In the genomic region with DNA sequence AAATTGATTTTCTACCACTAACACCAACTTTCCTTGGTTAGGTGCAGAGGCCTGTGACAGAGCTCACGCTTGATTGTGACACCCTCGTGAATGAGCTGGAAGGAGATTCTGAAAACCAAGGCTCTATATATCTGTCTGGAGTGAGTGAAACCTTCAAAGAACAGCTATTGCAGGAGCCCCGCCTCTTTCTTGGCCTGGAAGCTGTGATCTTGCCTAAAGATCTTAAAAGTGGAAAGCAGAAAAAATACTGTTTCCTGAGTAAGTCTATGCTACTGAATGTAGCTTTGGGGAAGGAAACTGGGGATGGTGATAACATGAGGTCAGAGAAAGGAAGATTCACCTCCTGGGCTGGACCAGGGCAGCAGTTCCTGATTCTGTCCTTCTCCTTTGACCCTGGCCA, we compare ENCODE assay signal across 10 cellular contexts. TPM values are rescaled to one million over a fixed set of nuclear protein-coding genes. Genes with fewer than 3 reads are reported as not detected.
DNase-seq lines count a peak whose midpoint lies in the region; ATAC-seq and TF ChIP-seq lines count a peak whose summit lies in the region.
"Had no signal": no experiment of that assay in that cellular context is flagged by ENCODE, and none has a peak within 500 bp of the region (broad histone marks: within the 10 kb centered on the region; RNA-seq: fewer than 3 reads in every experiment).

No MANE protein-coding gene starts in this region.

- peak; percentile 61 to 89 (median 73) for ATAC-seq in T-cell (replicated peaks in 1 of 4)
- peak; percentile 69 for ATAC-seq in stimulated activated naive CD8-positive, alpha-beta T cell treated with anti-CD3 and anti-CD28 coated beads, Interleukin-15, Interleukin-2, amounts not matched to agents 100 U/mL and 50 U/mL, for 24 hours

- H3K36me3 ChIP-seq in breast epithelium = no peaks in the 10 kb centered on the region

- TF ChIP-seq CTCF in MCF 10A (IDR thresholded peaks at IDR 0.05; ENCODE audit: unreplicated experiment) = no peak
- TF ChIP-seq CTCF in breast epithelium (IDR thresholded peaks at IDR 0.05) = no peak
- TF ChIP-seq CTCF in nephron progenitor cell (IDR thresholded peaks at IDR 0.05) = no peak

- H3K36me3 Mint-ChIP-seq in MCF 10A (ENCODE audit: insufficient read depth, unreplicated experiment) (peaks cover 29% of the 10 kb centered on the region), T-cell (no peaks in the 10 kb centered on the region), nephron progenitor cell (ENCODE audit: low read depth) (peaks cover 40% of the 10 kb centered on the region)

- H3K4me1 Mint-ChIP-seq in MCF 10A (ENCODE audit: insufficient read depth, unreplicated experiment) (peaks cover 5% of the 10 kb centered on the region), T-cell (peaks cover 22 to 24% (median 22%) of the 10 kb centered on the region in 3 donors), nephron progenitor cell (peaks cover 6% of the 10 kb centered on the region)

- peak overlapping the region; percentile 54 for H3K27ac Mint-ChIP-seq in MCF 10A (ENCODE audit: low read depth, unreplicated experiment)
- peak overlapping the region; percentile 85 to 89 for H3K27ac Mint-ChIP-seq in T-cell
- H3K27ac Mint-ChIP-seq in nephron progenitor cell = no peak overlapping the region

- DNase-seq in MCF 10A (ENCODE audit: unreplicated experiment) = no peak
- no peak for DNase-seq in breast epithelium (ENCODE audit: low spot score in 2 of 2)
- peak in 20 of 34 experiments; percentile 5 to 38 (median 13) for DNase-seq in T-cell
- DNase-seq in central memory CD4-positive, alpha-beta T cell = peak; percentile 11
- no peak for DNase-seq in stimulated activated naive CD8-positive, alpha-beta T cell treated with anti-CD3 and anti-CD28 coated beads, Interleukin-15, Interleukin-2, amounts not matched to agents 100 U/mL and 50 U/mL, for 24 hours
- DNase-seq in nephron progenitor cell = no peak
- DNase-seq in caudate nucleus (lab: John Stamatoyannopoulos, UW) = no peak
- DNase-seq in inferior parietal cortex (ENCODE audit: extremely low spot score) = no peak
- DNase-seq: DMS79 treated with DMSO at 0.1 percent for 48 hours, NCI-H1105 treated with DMSO at 0.1 percent for 48 hours had no signal

- H3K9me3 Mint-ChIP-seq in MCF 10A (ENCODE audit: unreplicated experiment) (no peaks in the 10 kb centered on the region), T-cell (no peaks in the 10 kb centered on the region), nephron progenitor cell (no peaks in the 10 kb centered on the region)

- H3K4me1 ChIP-seq in breast epithelium = no peaks in the 10 kb centered on the region

- no peak overlapping the region for H3K4me3 ChIP-seq in breast epithelium

- POLR2A ChIA-PET in MCF 10A (lab: Yijun Ruan, JAX) = no interaction called here
- POLR2A ChIA-PET in T-cell (lab: Charles Lee) = no interaction called here

- H3K27me3 ChIP-seq in breast epithelium = no peaks in the 10 kb centered on the region

- BruUV-seq in MCF 10A (replicated peaks; lab: Mats Ljungman, UMichigan) = no TSS peak

- H3K27ac ChIP-seq in breast epithelium = no peak overlapping the region
- no peak overlapping the region for H3K27ac ChIP-seq in caudate nucleus (ENCODE audit: low read depth, low read length)

- no peaks in the 10 kb centered on the region for H3K9me3 ChIP-seq in breast epithelium

- intact Hi-C loops in MCF 10A (cut with micrococcal nuclease) = no loop called here
- intact Hi-C loops in breast epithelium (cut with DNase I; ENCODE audit: low total_unique reads) = no loop called here

- H3K27me3 Mint-ChIP-seq in MCF 10A (ENCODE audit: insufficient read depth, unreplicated experiment) = no peaks in the 10 kb centered on the region
- H3K27me3 Mint-ChIP-seq in T-cell = no peaks in the 10 kb centered on the region
- no peaks in the 10 kb centered on the region for H3K27me3 Mint-ChIP-seq in nephron progenitor cell (ENCODE audit: low read depth, poor library complexity)

- TF ChIP-seq POLR2A in breast epithelium (IDR thresholded peaks at IDR 0.05) = no peak

- CTCF ChIA-PET in MCF 10A (lab: Yijun Ruan, JAX) (interaction anchor here (0.6 kb wide), 1 partner anchor 135 kb away, joined by 3 read pairs; no protein-coding TSS in a partner anchor), T-cell (lab: Charles Lee) (interaction anchor here in 1 of 2 donors (0.6 to 0.7 kb wide), 2 partner anchors 248 to 378 kb away, joined by 3 to 6 read pairs; no protein-coding TSS in a partner anchor)

- no peak overlapping the region for H3K4me3 Mint-ChIP-seq in MCF 10A (ENCODE audit: unreplicated experiment)
- H3K4me3 Mint-ChIP-seq in T-cell = peak overlapping the region in 2 of 3 donors; percentile 5 to 69
- no peak overlapping the region for H3K4me3 Mint-ChIP-seq in nephron progenitor cell

RNA-seq across cellular contexts. Expression of a gene that starts 38.3 kb away (rescaled TPM):
- 3.8 and 6.1 TPM in 2 replicates for total RNA-seq in MCF 10A (2022)
- 10 to 100 TPM in 1 of 3 donors, 1 to 10 TPM in 2; 4.8 to 13.2 (median 5.9) TPM for total RNA-seq in breast epithelium
- total RNA-seq in T-cell = 1 to 10 TPM in 1 of 5 donors, under 1 TPM in 4; 0.57 to 1.7 (median 0.89) TPM

RNA-seq across cellular contexts. Expression of a gene that starts 38.3 kb away (rescaled TPM):
- total RNA-seq in MCF 10A (2022) = 26.8 and 28.4 TPM in 2 replicates
- total RNA-seq in breast epithelium = 10 to 100 TPM; 21.8 to 33.2 (median 26.2) TPM
- total RNA-seq in T-cell = 1 to 10 TPM; 2.3 to 3.0 (median 2.4) TPM

RNA-seq across cellular contexts. Expression of a gene that starts 55.6 kb away (rescaled TPM):
- 31.0 and 31.7 TPM in 2 replicates for total RNA-seq in MCF 10A (2022)
- total RNA-seq in breast epithelium = 10 to 100 TPM; 22.7 to 43.8 (median 26.2) TPM
- total RNA-seq in T-cell = 1 to 10 TPM; 3.3 to 7.5 (median 5.7) TPM

RNA-seq across cellular contexts. Expression of a gene that starts 56.0 kb away (rescaled TPM):
- total RNA-seq in MCF 10A (2022) = 67.3 and 92.8 TPM in 2 replicates
- 10 to 100 TPM; 42.6 to 54.6 (median 50.9) TPM for total RNA-seq in breast epithelium
- 10 to 100 TPM; 16.2 to 23.6 (median 19.6) TPM for total RNA-seq in T-cell

Comparison
In these comparisons a context has a peak if more than half of its experiments do, and no peak if none do; other contexts are left out.
1. DNase-seq: peak in T-cell (20 of 34) and central memory CD4-positive, alpha-beta T cell (single experiment); none in MCF 10A (single experiment), breast epithelium (0 of 2), stimulated activated naive CD8-positive, alpha-beta T cell treated with anti-CD3 and anti-CD28 coated beads, Interleukin-15, Interleukin-2, amounts not matched to agents 100 U/mL and 50 U/mL, for 24 hours (single experiment), nephron progenitor cell (single experiment), caudate nucleus (0 of 61) and inferior parietal cortex (single experiment).
2. H3K4me3 Mint-ChIP-seq: peak in T-cell (2 of 3); none in MCF 10A (single experiment) and nephron progenitor cell (single experiment).